ENCODE assay signal across 21 cellular contexts in genomic region chr7:78642751-78643150, GRCh38.
"Had no signal": no experiment of that assay in that cellular context is flagged by ENCODE, and none has a peak within 500 bp of the region (broad histone marks: within the 10 kb centered on the region; RNA-seq: fewer than 3 reads in every experiment).

No MANE protein-coding gene starts in this region.

- H3K4me1 ChIP-seq: esophagus muscularis mucosa, foreskin keratinocyte, gastroesophageal sphincter, heart left ventricle, left lung had no signal

- H3K27me3 Mint-ChIP-seq: memory B cell; naive B cell; naive thymus-derived CD8-positive, alpha-beta T cell had no signal

- H3K79me2 ChIP-seq: hepatocyte had no signal

- H3K4me1 Mint-ChIP-seq: memory B cell; naive B cell; naive thymus-derived CD8-positive, alpha-beta T cell had no signal

- H2AFZ ChIP-seq: hepatocyte had no signal

- ATAC-seq: foreskin keratinocyte; gastroesophageal sphincter; heart left ventricle; left cardiac atrium; left lung; left ventricle myocardium superior; naive thymus-derived CD8-positive, alpha-beta T cell had no signal

- H3K27me3 ChIP-seq: dorsolateral prefrontal cortex, esophagus muscularis mucosa, foreskin keratinocyte, gastroesophageal sphincter, heart left ventricle, hepatocyte, left lung had no signal

- DNase-seq: dermis blood vessel endothelial cell; dorsolateral prefrontal cortex; effector CD4-positive, alpha-beta T cell; effector memory CD4-positive, alpha-beta T cell; foreskin keratinocyte; heart left ventricle; hypothalamus; left cardiac atrium; left lung; left ventricle myocardium superior; mammary epithelial cell; mesendoderm; midbrain; naive B cell; naive thymus-derived CD8-positive, alpha-beta T cell had no signal

- H3K27ac Mint-ChIP-seq: memory B cell; naive B cell; naive thymus-derived CD8-positive, alpha-beta T cell had no signal

- H3K9me3 ChIP-seq: esophagus muscularis mucosa, gastroesophageal sphincter had no signal

- H3K36me3 Mint-ChIP-seq: memory B cell; naive B cell; naive thymus-derived CD8-positive, alpha-beta T cell had no signal

- H3K36me3 ChIP-seq: esophagus muscularis mucosa, gastroesophageal sphincter, heart left ventricle, left lung had no signal

- H3K4me3 ChIP-seq: coronary artery, dorsolateral prefrontal cortex, esophagus muscularis mucosa, gastroesophageal sphincter, heart left ventricle, hepatocyte, left lung, lung had no signal

- H3K4me2 ChIP-seq: hepatocyte had no signal

- H3K27ac ChIP-seq: coronary artery, dorsolateral prefrontal cortex, esophagus muscularis mucosa, foreskin keratinocyte, gastroesophageal sphincter, heart left ventricle, hepatocyte, left lung had no signal

- H3K4me3 Mint-ChIP-seq: memory B cell; naive B cell; naive thymus-derived CD8-positive, alpha-beta T cell had no signal
